Comparison of ENCODE assay signal across 12 cellular contexts in the genomic region with DNA sequence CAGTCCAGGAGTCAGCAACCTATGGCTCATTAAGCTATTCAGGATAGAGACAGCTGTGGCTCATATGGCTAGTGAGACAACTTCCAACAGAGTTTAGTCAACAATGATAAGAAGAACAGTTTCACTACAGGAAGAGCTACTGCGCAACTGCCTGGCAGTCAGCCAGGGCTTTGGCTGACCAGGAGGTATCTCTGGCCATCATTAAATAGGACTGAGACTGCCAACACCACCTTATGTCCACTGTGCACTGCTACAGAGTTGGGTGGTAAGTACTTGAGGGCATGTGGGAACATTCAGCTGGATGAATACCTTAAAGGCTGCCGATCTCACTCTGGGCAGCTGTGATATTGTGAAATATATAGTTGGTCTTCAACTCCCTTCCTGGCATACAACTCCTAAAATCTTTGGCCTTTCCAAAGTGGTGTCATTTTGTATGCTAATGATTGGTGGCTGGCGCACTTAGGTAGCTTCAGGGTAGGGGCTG. TPM values are rescaled to one million over a fixed set of nuclear protein-coding genes. Genes with fewer than 3 reads are reported as not detected.
DNase-seq lines count a peak whose midpoint lies in the region; ATAC-seq and TF ChIP-seq lines count a peak whose summit lies in the region.
"Had no signal": no experiment of that assay in that cellular context is flagged by ENCODE, and none has a peak within 500 bp of the region (broad histone marks: within the 10 kb centered on the region; RNA-seq: fewer than 3 reads in every experiment).

No MANE protein-coding gene starts in this region.

- no peak overlapping the region for H3K4me3 Mint-ChIP-seq in activated T-helper 2 cell treated with anti-CD3 and anti-CD28 coated beads, Interferon-gamma antibody, Interleukin-2, Interleukin-4, amounts not matched to agents 10 μg/mL and 5 μg/mL and 100 μg/mL, durations not matched to agents 14 hours and 24 hours and 36 hours (ENCODE audit: low read depth)

- H3K4me3 ChIP-seq in epithelial cell of esophagus (ENCODE audit: low read length) = no peak overlapping the region
- H3K4me3 ChIP-seq in osteoblast (ENCODE audit: insufficient read depth, low read length) = no peak overlapping the region
- H3K4me3 ChIP-seq in ascending aorta = no peak overlapping the region
- H3K4me3 ChIP-seq: GM12878 had no signal

- H2AFZ ChIP-seq in osteoblast (ENCODE audit: low read length) = no peak overlapping the region

- no peak for TF ChIP-seq CTCF in epithelial cell of esophagus (IDR thresholded peaks at IDR 0.05; ENCODE audit: insufficient read depth, low read depth, low read length, missing control alignments)
- TF ChIP-seq CTCF in osteoblast (IDR thresholded peaks at IDR 0.05; ENCODE audit: extremely low read depth, low read depth, low read length) = no peak
- no peak for TF ChIP-seq CTCF in ascending aorta (IDR thresholded peaks at IDR 0.05)

- DNase-seq in GM03348 (ENCODE audit: low spot score) (peak; percentile 57), NCI-H748 (lab: John Stamatoyannopoulos, UW; ENCODE audit: unreplicated experiment) (peak; percentile 86), epithelial cell of esophagus (ENCODE audit: low read depth) (peak; percentile 70), osteoblast (ENCODE audit: insufficient read length, low spot score, missing footprints) (peak; percentile 74), ascending aorta (ENCODE audit: low spot score in 2 of 2) (no peak)
- DNase-seq in activated T-helper 2 cell treated with anti-CD3 and anti-CD28 coated beads, Interferon-gamma antibody, Interleukin-2, Interleukin-4, amounts not matched to agents 10 μg/mL and 5 μg/mL and 100 μg/mL, durations not matched to agents 14 hours and 24 hours and 36 hours (ENCODE audit: low spot score) = no peak
- DNase-seq: foreskin melanocyte, NCI-H2107 had no signal

- H3K36me3 Mint-ChIP-seq in activated T-helper 2 cell treated with anti-CD3 and anti-CD28 coated beads, Interferon-gamma antibody, Interleukin-2, Interleukin-4, amounts not matched to agents 10 μg/mL and 5 μg/mL and 100 μg/mL, durations not matched to agents 14 hours and 24 hours and 36 hours (ENCODE audit: low read depth) = peaks cover 38% of the 10 kb centered on the region

- H3K9me3 ChIP-seq in osteoblast (ENCODE audit: low read depth, low read length) = no peaks in the 10 kb centered on the region
- no peaks in the 10 kb centered on the region for H3K9me3 ChIP-seq in ascending aorta

- no peaks in the 10 kb centered on the region for H3K27me3 ChIP-seq in osteoblast (ENCODE audit: insufficient read depth, low read length)
- H3K27me3 ChIP-seq in ascending aorta = no peaks in the 10 kb centered on the region

- no peaks in the 10 kb centered on the region for H4K20me1 ChIP-seq in osteoblast (ENCODE audit: insufficient read depth, low read length)

- H3K36me3 ChIP-seq in osteoblast (ENCODE audit: insufficient read depth, low read length) (peaks cover 25% of the 10 kb centered on the region), ascending aorta (peaks cover 32 to 44% of the 10 kb centered on the region in 2 donors)

- H3K27ac ChIP-seq in osteoblast (ENCODE audit: low read depth, low read length) (peak overlapping the region; percentile 9), ascending aorta (no peak overlapping the region)

- intact Hi-C loops in ascending aorta (cut with DNase I) = no loop called here
- intact Hi-C loops in activated T-helper 2 cell treated with anti-CD3 and anti-CD28 coated beads, Interferon-gamma antibody, Interleukin-2, Interleukin-4, amounts not matched to agents 10 μg/mL and 5 μg/mL and 100 μg/mL, durations not matched to agents 14 hours and 24 hours and 36 hours (cut with micrococcal nuclease) = no loop called here

- no peaks in the 10 kb centered on the region for H3K27me3 Mint-ChIP-seq in activated T-helper 2 cell treated with anti-CD3 and anti-CD28 coated beads, Interferon-gamma antibody, Interleukin-2, Interleukin-4, amounts not matched to agents 10 μg/mL and 5 μg/mL and 100 μg/mL, durations not matched to agents 14 hours and 24 hours and 36 hours (ENCODE audit: low read depth)

- ATAC-seq in GM21447 (IDR thresholded peaks at IDR 0.05; ENCODE audit: unreplicated experiment) (no peak), HG03045 (IDR thresholded peaks at IDR 0.05; ENCODE audit: unreplicated experiment) (no peak)
- ATAC-seq: GM12878 had no signal

- peaks cover 39% of the 10 kb centered on the region for H3K4me1 ChIP-seq in osteoblast (ENCODE audit: insufficient read depth, low read length)
- H3K4me1 ChIP-seq in ascending aorta = no peaks in the 10 kb centered on the region

- H3K4me1 Mint-ChIP-seq in activated T-helper 2 cell treated with anti-CD3 and anti-CD28 coated beads, Interferon-gamma antibody, Interleukin-2, Interleukin-4, amounts not matched to agents 10 μg/mL and 5 μg/mL and 100 μg/mL, durations not matched to agents 14 hours and 24 hours and 36 hours (ENCODE audit: low read depth) = peaks cover 7% of the 10 kb centered on the region

- H3K27ac Mint-ChIP-seq in activated T-helper 2 cell treated with anti-CD3 and anti-CD28 coated beads, Interferon-gamma antibody, Interleukin-2, Interleukin-4, amounts not matched to agents 10 μg/mL and 5 μg/mL and 100 μg/mL, durations not matched to agents 14 hours and 24 hours and 36 hours = no peak overlapping the region

- no peaks in the 10 kb centered on the region for H3K79me2 ChIP-seq in osteoblast (ENCODE audit: insufficient read depth, low read length)

- peaks cover 4% of the 10 kb centered on the region for H3K9me3 Mint-ChIP-seq in activated T-helper 2 cell treated with anti-CD3 and anti-CD28 coated beads, Interferon-gamma antibody, Interleukin-2, Interleukin-4, amounts not matched to agents 10 μg/mL and 5 μg/mL and 100 μg/mL, durations not matched to agents 14 hours and 24 hours and 36 hours

- H3K4me2 ChIP-seq in osteoblast (ENCODE audit: insufficient read depth, low read length) = peak overlapping the region; percentile 7

RNA-seq across cellular contexts. Expression of a gene that starts 52.2 kb away (rescaled TPM):
- total RNA-seq in osteoblast = not detected in 2 replicates
- not detected for total RNA-seq in ascending aorta
- total RNA-seq in activated T-helper 2 cell treated with anti-CD3 and anti-CD28 coated beads, Interferon-gamma antibody, Interleukin-2, Interleukin-4, amounts not matched to agents 10 μg/mL and 5 μg/mL and 100 μg/mL, durations not matched to agents 14 hours and 24 hours and 36 hours = not detected in 2 replicates
- total RNA-seq: activated CD8-positive, alpha-beta memory T cell treated with anti-CD3 and anti-CD28 coated beads for 36 hours; GM12878 had no signal

RNA-seq across cellular contexts. Expression of a gene that starts 59.8 kb away (rescaled TPM):
- total RNA-seq in osteoblast (109 and 121 TPM in 2 replicates), ascending aorta (98.0 TPM)
- total RNA-seq in activated T-helper 2 cell treated with anti-CD3 and anti-CD28 coated beads, Interferon-gamma antibody, Interleukin-2, Interleukin-4, amounts not matched to agents 10 μg/mL and 5 μg/mL and 100 μg/mL, durations not matched to agents 14 hours and 24 hours and 36 hours = 179 and 183 TPM in 2 replicates

Comparison
In these comparisons a context has a peak if more than half of its experiments do, and no peak if none do; other contexts are left out.
1. DNase-seq: peak in GM03348 (single experiment), NCI-H748 (single experiment), epithelial cell of esophagus (single experiment) and osteoblast (single experiment); none in ascending aorta (0 of 2) and activated T-helper 2 cell treated with anti-CD3 and anti-CD28 coated beads, Interferon-gamma antibody, Interleukin-2, Interleukin-4, amounts not matched to agents 10 μg/mL and 5 μg/mL and 100 μg/mL, durations not matched to agents 14 hours and 24 hours and 36 hours (single experiment).